ENCODE assay signal across 1 cellular context in genomic region chr5:672329-673139, GRCh38.
TF ChIP-seq lines count a peak whose summit lies in the region.

No MANE protein-coding gene starts in this region.

TF ChIP-seq in K562, 482 proteins besides CTCF, POLR2A, EP300 and RAD21 (continued from another document and continues in another):
- TF ChIP-seq ZNF407 (IDR thresholded peaks at IDR 0.05; ENCODE audit: low read depth): no peak
- TF ChIP-seq KLF6 (CRISPR knock-in tag; IDR thresholded peaks at IDR 0.05; ENCODE audit: borderline replicate concordance): no peak
- no peak for TF ChIP-seq NR3C1 (CRISPR knock-in tag; IDR thresholded peaks at IDR 0.05)
- no peak for TF ChIP-seq TCFL5 (CRISPR knock-in tag; conservative IDR thresholded peaks at IDR 0.05)
- no peak for TF ChIP-seq ZNF778 (CRISPR knock-in tag; IDR thresholded peaks at IDR 0.05)
- no peak for TF ChIP-seq MCM3 (IDR thresholded peaks at IDR 0.05)
- TF ChIP-seq KAT8 (IDR thresholded peaks at IDR 0.05; ENCODE audit: low read depth): no peak
- TF ChIP-seq ZNF592 (IDR thresholded peaks at IDR 0.05): no peak
- TF ChIP-seq HMGN3 (IDR thresholded peaks at IDR 0.05; ENCODE audit: borderline replicate concordance, extremely low read depth, insufficient read length, low read depth, low read length): peak; percentile 25
- TF ChIP-seq ZNF324 (CRISPR knock-in tag; IDR thresholded peaks at IDR 0.05): no peak
- no peak for TF ChIP-seq HOXB6 (CRISPR knock-in tag; IDR thresholded peaks at IDR 0.05; ENCODE audit: borderline replicate concordance)
- no peak for TF ChIP-seq ZBTB7A (IDR thresholded peaks at IDR 0.05; ENCODE audit: borderline replicate concordance, control insufficient read depth, low read depth, low read length)
- TF ChIP-seq ERF (CRISPR knock-in tag; IDR thresholded peaks at IDR 0.05): no peak
- no peak for TF ChIP-seq ZNF511 (CRISPR knock-in tag; IDR thresholded peaks at IDR 0.05)
- TF ChIP-seq STAG1 (CRISPR knock-in tag; IDR thresholded peaks at IDR 0.05; ENCODE audit: borderline replicate concordance): no peak
- no peak for TF ChIP-seq HNRNPLL (IDR thresholded peaks at IDR 0.05; ENCODE audit: low read depth, low read length, poor library complexity, severe bottlenecking)
- TF ChIP-seq ZNF354B (CRISPR knock-in tag; IDR thresholded peaks at IDR 0.05): no peak
- peak; percentile 32; the same call in 1 of the 2 replicates for TF ChIP-seq ESRRB (CRISPR knock-in tag; IDR thresholded peaks at IDR 0.05; ENCODE audit: borderline replicate concordance)
- TF ChIP-seq TAF7 (tag; IDR thresholded peaks at IDR 0.05): no peak
- no peak for TF ChIP-seq ZNF639 (CRISPR knock-in tag; conservative IDR thresholded peaks at IDR 0.05 in 1 of 2, IDR thresholded peaks at IDR 0.05 in 1 of 2)
- no peak for TF ChIP-seq ZNF766 (CRISPR knock-in tag; conservative IDR thresholded peaks at IDR 0.05)
- no peak for TF ChIP-seq POLR3A (IDR thresholded peaks at IDR 0.05; ENCODE audit: borderline replicate concordance, extremely low read depth, insufficient read depth, insufficient read length)
- TF ChIP-seq ATF3 (IDR thresholded peaks at IDR 0.05): no peak
- no peak for TF ChIP-seq ATF3 (CRISPR knock-in tag; conservative IDR thresholded peaks at IDR 0.05)
- no peak for TF ChIP-seq CHAMP1 (IDR thresholded peaks at IDR 0.05)
- TF ChIP-seq ZKSCAN3 (CRISPR knock-in tag; IDR thresholded peaks at IDR 0.05): no peak
- TF ChIP-seq POLR2G (IDR thresholded peaks at IDR 0.05; ENCODE audit: low read depth, low read length): peak; percentile 78
- no peak for TF ChIP-seq E2F8 (IDR thresholded peaks at IDR 0.05; ENCODE audit: low read depth, partially characterized antibody)
- TF ChIP-seq SLC30A9 (CRISPR knock-in tag; IDR thresholded peaks at IDR 0.05): no peak
- TF ChIP-seq ZC3H4 (CRISPR knock-in tag; IDR thresholded peaks at IDR 0.05; ENCODE audit: borderline replicate concordance): no peak
- TF ChIP-seq CBFA2T3 (IDR thresholded peaks at IDR 0.05): no peak
- no peak for TF ChIP-seq DMBX1 (CRISPR knock-in tag; IDR thresholded peaks at IDR 0.05; ENCODE audit: borderline replicate concordance)
- no peak for TF ChIP-seq ZNF133 (CRISPR knock-in tag; IDR thresholded peaks at IDR 0.05)
- no peak for TF ChIP-seq ZNF57 (CRISPR knock-in tag; IDR thresholded peaks at IDR 0.05)
- TF ChIP-seq FOXK1 (CRISPR knock-in tag; IDR thresholded peaks at IDR 0.05; ENCODE audit: borderline replicate concordance): 0 out of 2 replicates have a peak, but pooled peaks have one; percentile 42
- no peak for TF ChIP-seq ZNF586 (CRISPR knock-in tag; conservative IDR thresholded peaks at IDR 0.05)
- no peak for TF ChIP-seq POLR2AphosphoS2 (IDR thresholded peaks at IDR 0.05; ENCODE audit: low read length)
- no peak for TF ChIP-seq HLTF (IDR thresholded peaks at IDR 0.05)
- no peak for TF ChIP-seq SMARCA4 (IDR thresholded peaks at IDR 0.05)
- no peak for TF ChIP-seq ZFP91 (CRISPR knock-in tag; IDR thresholded peaks at IDR 0.05)
